In genomic region chr2:222900354-222900753, GRCh38 we compare ENCODE assay signal across 2 cellular contexts.
A peak's percentile ranks its signal among the peaks of the same experiment; 100 is the strongest.
TF ChIP-seq lines count a peak whose summit lies in the region.

No MANE protein-coding gene starts in this region.

TF ChIP-seq in endothelial cell of umbilical vein, 7 proteins besides CTCF, POLR2A, EP300 and RAD21:
- TF ChIP-seq FOS (IDR thresholded peaks at IDR 0.05; ENCODE audit: borderline replicate concordance, insufficient read depth, low read length), result peak; percentile 27
- no peak for TF ChIP-seq MYC (IDR thresholded peaks at IDR 0.05; ENCODE audit: low read depth, low read length)
- TF ChIP-seq JUN (IDR thresholded peaks at IDR 0.05; ENCODE audit: borderline replicate concordance, insufficient read depth, insufficient read length, low read depth), result no peak
TF ChIP-seq in endothelial cell of umbilical vein: peak in this region for 1.

TF ChIP-seq in SK-N-SH, 30 proteins besides CTCF, POLR2A, EP300 and RAD21:
- no peak for TF ChIP-seq YY1 (IDR thresholded peaks at IDR 0.05; ENCODE audit: low read depth)
- no peak for TF ChIP-seq MAX (IDR thresholded peaks at IDR 0.05; ENCODE audit: low read depth)
- no peak for TF ChIP-seq RFX5 (IDR thresholded peaks at IDR 0.05; ENCODE audit: low read length)
- no peak for TF ChIP-seq TAF1 (IDR thresholded peaks at IDR 0.05; ENCODE audit: borderline replicate concordance, low read depth, low read length)
- TF ChIP-seq RXRA (IDR thresholded peaks at IDR 0.05; ENCODE audit: borderline replicate concordance, low read depth), result no peak
- TF ChIP-seq TEAD4 (IDR thresholded peaks at IDR 0.05; ENCODE audit: borderline replicate concordance, insufficient read depth), result no peak
- TF ChIP-seq ELF1 (IDR thresholded peaks at IDR 0.05), result no peak
- TF ChIP-seq USF2 (IDR thresholded peaks at IDR 0.05; ENCODE audit: borderline replicate concordance, low read depth, low read length), result no peak
- TF ChIP-seq FOSL2 (IDR thresholded peaks at IDR 0.05; ENCODE audit: borderline replicate concordance, low read depth), result no peak
- no peak for TF ChIP-seq FOXJ3 (CRISPR knock-in tag; IDR thresholded peaks at IDR 0.05)
- no peak for TF ChIP-seq CHD2 (IDR thresholded peaks at IDR 0.05; ENCODE audit: low read length, partially characterized antibody)
- no peak for TF ChIP-seq IRF3 (IDR thresholded peaks at IDR 0.05; ENCODE audit: low read depth, low read length)
- TF ChIP-seq RCOR1 (IDR thresholded peaks at IDR 0.05; ENCODE audit: low read length), result no peak
- no peak for TF ChIP-seq TCF12 (IDR thresholded peaks at IDR 0.05)
